1 cellular context compared by ENCODE assay signal in the genomic region with DNA sequence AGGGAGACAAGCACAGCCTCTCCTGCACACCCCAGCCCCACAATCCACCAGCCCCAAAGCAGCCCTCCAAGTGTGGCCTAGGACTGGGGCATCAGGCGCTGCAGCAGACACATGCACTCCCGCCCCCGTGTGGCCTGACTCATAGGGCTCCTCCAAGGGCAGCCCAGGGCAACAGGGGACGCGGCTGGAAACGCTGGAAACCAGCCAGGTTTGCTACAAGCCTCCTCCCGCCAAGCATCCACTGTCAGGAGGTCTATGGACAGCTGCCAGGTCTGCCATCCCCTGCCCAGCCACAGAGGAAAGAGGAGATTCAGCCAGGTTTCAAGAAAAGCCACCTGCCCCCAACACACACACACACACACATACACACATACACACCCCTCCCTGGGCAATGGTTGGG.
A peak's percentile ranks its signal among the peaks of the same experiment; 100 is the strongest.
TF ChIP-seq lines count a peak whose summit lies in the region.

No MANE protein-coding gene starts in this region.

TF ChIP-seq in HepG2, 621 proteins besides CTCF, POLR2A, EP300 and RAD21 (continued from another document and continues in another):
- TF ChIP-seq, protein P1, sequence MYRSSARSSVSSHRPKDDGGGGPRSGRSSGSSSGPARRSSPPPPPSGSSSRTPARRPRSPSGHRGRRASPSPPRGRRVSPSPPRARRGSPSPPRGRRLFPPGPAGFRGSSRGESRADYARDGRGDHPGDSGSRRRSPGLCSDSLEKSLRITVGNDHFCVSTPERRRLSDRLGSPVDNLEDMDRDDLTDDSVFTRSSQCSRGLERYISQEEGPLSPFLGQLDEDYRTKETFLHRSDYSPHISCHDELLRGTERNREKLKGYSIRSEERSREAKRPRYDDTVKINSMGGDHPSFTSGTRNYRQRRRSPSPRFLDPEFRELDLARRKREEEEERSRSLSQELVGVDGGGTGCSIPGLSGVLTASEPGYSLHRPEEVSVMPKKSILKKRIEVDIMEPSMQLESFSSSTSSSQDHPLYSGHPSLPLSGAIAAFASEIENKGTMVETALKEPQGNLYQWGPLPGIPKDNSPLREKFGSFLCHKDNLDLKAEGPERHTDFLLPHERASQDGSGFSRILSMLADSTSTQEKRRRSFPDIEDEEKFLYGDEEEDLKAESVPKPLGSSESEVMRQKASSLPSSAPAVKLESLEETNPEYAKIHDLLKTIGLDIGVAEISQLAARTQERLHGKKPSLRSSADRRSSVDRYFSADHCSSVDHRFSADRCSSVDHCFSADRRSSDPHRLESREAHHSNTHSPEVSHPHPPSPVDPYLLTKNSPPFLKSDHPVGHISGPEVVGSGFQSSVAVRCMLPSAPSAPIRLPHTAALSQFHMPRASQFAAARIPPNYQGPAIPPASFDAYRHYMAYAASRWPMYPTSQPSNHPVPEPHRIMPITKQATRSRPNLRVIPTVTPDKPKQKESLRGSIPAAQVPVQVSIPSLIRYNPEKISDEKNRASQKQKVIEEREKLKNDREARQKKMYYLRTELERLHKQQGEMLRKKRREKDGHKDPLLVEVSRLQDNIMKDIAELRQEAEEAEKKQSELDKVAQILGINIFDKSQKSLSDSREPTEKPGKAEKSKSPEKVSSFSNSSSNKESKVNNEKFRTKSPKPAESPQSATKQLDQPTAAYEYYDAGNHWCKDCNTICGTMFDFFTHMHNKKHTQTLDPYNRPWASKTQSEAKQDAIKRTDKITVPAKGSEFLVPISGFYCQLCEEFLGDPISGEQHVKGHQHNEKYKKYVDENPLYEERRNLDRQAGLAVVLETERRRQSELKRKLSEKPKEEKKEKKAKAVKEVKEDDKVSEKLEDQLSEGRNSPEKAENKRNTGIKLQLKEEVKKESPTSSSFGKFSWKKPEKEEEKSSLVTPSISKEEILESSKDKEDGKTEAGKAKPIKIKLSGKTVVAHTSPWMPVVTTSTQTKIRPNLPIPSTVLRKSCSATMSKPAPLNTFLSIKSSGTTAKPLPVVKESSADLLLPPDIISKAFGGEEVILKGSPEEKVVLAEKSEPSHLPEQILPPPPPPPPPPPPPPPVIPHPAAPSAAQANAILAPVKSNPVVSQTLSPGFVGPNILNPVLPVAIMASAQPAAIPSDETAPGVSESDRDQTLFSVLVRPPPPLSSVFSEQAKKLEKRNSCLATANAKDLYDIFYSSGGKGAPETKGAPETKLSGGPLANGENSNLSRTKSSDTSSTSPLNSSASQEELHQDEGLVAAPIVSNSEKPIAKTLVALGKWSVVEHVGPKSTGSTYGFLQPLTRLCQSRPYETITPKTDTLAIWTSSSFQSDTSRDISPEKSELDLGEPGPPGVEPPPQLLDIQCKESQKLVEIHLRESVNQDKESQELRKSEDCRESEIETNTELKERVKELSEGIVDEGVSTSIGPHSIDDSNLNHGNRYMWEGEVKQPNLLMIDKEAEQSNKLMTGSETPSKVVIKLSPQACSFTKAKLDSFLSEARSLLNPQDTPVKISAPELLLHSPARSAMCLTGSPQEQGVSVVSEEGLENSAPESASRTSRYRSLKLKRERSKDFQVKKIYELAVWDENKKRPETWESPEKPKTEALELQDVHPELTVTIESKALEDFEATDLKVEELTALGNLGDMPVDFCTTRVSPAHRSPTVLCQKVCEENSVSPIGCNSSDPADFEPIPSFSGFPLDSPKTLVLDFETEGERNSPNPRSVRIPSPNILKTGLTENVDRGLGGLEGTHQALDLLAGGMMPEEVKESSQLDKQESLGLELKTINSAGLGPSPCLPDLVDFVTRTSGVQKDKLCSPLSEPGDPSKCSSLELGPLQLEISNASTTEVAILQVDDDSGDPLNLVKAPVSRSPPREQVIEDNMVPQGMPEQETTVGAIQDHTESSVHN (CRISPR knock-in tag; IDR thresholded peaks at IDR 0.05), result no peak
- TF ChIP-seq PHF21A (CRISPR knock-in tag; IDR thresholded peaks at IDR 0.05) (no peak), SRSF4 (IDR thresholded peaks at IDR 0.05; ENCODE audit: low read depth, low read length, poor library complexity, severe bottlenecking) (no peak), FOXO1 (CRISPR knock-in tag; IDR thresholded peaks at IDR 0.05) (no peak), ZFP36L2 (CRISPR knock-in tag; IDR thresholded peaks at IDR 0.05) (no peak), ZNF180 (CRISPR knock-in tag; IDR thresholded peaks at IDR 0.05; ENCODE audit: borderline replicate concordance, low read depth) (no peak), YEATS4 (CRISPR knock-in tag; IDR thresholded peaks at IDR 0.05; ENCODE audit: borderline replicate concordance) (no peak), ZNF761 (CRISPR knock-in tag; conservative IDR thresholded peaks at IDR 0.05) (no peak), SOX13 (IDR thresholded peaks at IDR 0.05) (no peak), SOX13 (CRISPR knock-in tag; conservative IDR thresholded peaks at IDR 0.05 in 1 of 2, IDR thresholded peaks at IDR 0.05 in 1 of 2) (no peak), PCBP2 (optimal IDR thresholded peaks at IDR 0.05; ENCODE audit: low read depth, low read length, poor library complexity, severe bottlenecking) (no peak), GFI1 (CRISPR knock-in tag; IDR thresholded peaks at IDR 0.05; ENCODE audit: borderline replicate concordance) (peak; percentile 24; the same call in 1 of the 2 replicates), CHD4 (IDR thresholded peaks at IDR 0.05; ENCODE audit: borderline replicate concordance, low read length) (no peak), PHB2 (IDR thresholded peaks at IDR 0.05; ENCODE audit: partially characterized antibody) (no peak), ZNF34 (CRISPR knock-in tag; IDR thresholded peaks at IDR 0.05; ENCODE audit: borderline replicate concordance) (no peak), SP140L (CRISPR knock-in tag; IDR thresholded peaks at IDR 0.05; ENCODE audit: borderline replicate concordance) (no peak), TAF1 (CRISPR knock-in tag; IDR thresholded peaks at IDR 0.05) (no peak), RARG (CRISPR knock-in tag; IDR thresholded peaks at IDR 0.05; ENCODE audit: low read depth) (no peak), KLF9 (CRISPR knock-in tag; IDR thresholded peaks at IDR 0.05; ENCODE audit: low read depth) (no peak), SUZ12 (IDR thresholded peaks at IDR 0.05; ENCODE audit: low read depth, low read length) (no peak), SMAD3 (CRISPR knock-in tag; IDR thresholded peaks at IDR 0.05) (no peak), ZNF678 (CRISPR knock-in tag; IDR thresholded peaks at IDR 0.05) (0 out of 2 replicates have a peak, but pooled peaks have one; percentile 42), JUNB (CRISPR knock-in tag; IDR thresholded peaks at IDR 0.05; ENCODE audit: borderline replicate concordance) (no peak), CENPX (CRISPR knock-in tag; IDR thresholded peaks at IDR 0.05) (no peak), RFX1 (IDR thresholded peaks at IDR 0.05) (peak; percentile 70), ZSCAN12 (CRISPR knock-in tag; IDR thresholded peaks at IDR 0.05) (no peak)
- TF ChIP-seq, protein P2, sequence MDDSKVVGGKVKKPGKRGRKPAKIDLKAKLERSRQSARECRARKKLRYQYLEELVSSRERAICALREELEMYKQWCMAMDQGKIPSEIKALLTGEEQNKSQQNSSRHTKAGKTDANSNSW (CRISPR knock-in tag; IDR thresholded peaks at IDR 0.05; ENCODE audit: borderline replicate concordance), result no peak
- TF ChIP-seq, protein P3, sequence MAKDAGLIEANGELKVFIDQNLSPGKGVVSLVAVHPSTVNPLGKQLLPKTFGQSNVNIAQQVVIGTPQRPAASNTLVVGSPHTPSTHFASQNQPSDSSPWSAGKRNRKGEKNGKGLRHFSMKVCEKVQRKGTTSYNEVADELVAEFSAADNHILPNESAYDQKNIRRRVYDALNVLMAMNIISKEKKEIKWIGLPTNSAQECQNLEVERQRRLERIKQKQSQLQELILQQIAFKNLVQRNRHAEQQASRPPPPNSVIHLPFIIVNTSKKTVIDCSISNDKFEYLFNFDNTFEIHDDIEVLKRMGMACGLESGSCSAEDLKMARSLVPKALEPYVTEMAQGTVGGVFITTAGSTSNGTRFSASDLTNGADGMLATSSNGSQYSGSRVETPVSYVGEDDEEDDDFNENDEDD (CRISPR knock-in tag; IDR thresholded peaks at IDR 0.05; ENCODE audit: borderline replicate concordance), result no peak
- TF ChIP-seq, protein P4, sequence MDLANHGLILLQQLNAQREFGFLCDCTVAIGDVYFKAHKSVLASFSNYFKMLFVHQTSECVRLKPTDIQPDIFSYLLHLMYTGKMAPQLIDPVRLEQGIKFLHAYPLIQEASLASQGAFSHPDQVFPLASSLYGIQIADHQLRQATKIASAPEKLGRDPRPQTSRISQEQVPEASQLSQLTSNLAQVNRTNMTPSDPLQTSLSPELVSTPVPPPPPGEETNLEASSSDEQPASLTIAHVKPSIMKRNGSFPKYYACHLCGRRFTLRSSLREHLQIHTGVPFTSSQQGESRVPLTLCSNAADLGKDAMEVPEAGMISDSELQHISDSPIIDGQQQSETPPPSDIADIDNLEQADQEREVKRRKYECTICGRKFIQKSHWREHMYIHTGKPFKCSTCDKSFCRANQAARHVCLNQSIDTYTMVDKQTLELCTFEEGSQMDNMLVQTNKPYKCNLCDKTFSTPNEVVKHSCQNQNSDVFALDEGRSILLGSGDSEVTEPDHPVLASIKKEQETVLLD (CRISPR knock-in tag; IDR thresholded peaks at IDR 0.05; ENCODE audit: low read depth), result no peak
- TF ChIP-seq, protein P5, sequence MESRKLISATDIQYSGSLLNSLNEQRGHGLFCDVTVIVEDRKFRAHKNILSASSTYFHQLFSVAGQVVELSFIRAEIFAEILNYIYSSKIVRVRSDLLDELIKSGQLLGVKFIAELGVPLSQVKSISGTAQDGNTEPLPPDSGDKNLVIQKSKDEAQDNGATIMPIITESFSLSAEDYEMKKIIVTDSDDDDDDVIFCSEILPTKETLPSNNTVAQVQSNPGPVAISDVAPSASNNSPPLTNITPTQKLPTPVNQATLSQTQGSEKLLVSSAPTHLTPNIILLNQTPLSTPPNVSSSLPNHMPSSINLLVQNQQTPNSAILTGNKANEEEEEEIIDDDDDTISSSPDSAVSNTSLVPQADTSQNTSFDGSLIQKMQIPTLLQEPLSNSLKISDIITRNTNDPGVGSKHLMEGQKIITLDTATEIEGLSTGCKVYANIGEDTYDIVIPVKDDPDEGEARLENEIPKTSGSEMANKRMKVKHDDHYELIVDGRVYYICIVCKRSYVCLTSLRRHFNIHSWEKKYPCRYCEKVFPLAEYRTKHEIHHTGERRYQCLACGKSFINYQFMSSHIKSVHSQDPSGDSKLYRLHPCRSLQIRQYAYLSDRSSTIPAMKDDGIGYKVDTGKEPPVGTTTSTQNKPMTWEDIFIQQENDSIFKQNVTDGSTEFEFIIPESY (CRISPR knock-in tag; IDR thresholded peaks at IDR 0.05), result no peak
- TF ChIP-seq, protein P6, sequence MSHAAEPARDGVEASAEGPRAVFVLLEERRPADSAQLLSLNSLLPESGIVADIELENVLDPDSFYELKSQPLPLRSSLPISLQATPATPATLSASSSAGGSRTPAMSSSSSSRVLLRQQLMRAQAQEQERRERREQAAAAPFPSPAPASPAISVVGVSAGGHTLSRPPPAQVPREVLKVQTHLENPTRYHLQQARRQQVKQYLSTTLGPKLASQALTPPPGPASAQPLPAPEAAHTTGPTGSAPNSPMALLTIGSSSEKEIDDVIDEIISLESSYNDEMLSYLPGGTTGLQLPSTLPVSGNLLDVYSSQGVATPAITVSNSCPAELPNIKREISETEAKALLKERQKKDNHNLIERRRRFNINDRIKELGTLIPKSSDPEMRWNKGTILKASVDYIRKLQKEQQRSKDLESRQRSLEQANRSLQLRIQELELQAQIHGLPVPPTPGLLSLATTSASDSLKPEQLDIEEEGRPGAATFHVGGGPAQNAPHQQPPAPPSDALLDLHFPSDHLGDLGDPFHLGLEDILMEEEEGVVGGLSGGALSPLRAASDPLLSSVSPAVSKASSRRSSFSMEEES (CRISPR knock-in tag; IDR thresholded peaks at IDR 0.05), result no peak
- TF ChIP-seq, protein P7, sequence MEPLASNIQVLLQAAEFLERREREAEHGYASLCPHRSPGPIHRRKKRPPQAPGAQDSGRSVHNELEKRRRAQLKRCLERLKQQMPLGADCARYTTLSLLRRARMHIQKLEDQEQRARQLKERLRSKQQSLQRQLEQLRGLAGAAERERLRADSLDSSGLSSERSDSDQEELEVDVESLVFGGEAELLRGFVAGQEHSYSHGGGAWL (CRISPR knock-in tag; IDR thresholded peaks at IDR 0.05), result peak; percentile 26; the same call in 1 of the 2 replicates
- TF ChIP-seq, protein P8, sequence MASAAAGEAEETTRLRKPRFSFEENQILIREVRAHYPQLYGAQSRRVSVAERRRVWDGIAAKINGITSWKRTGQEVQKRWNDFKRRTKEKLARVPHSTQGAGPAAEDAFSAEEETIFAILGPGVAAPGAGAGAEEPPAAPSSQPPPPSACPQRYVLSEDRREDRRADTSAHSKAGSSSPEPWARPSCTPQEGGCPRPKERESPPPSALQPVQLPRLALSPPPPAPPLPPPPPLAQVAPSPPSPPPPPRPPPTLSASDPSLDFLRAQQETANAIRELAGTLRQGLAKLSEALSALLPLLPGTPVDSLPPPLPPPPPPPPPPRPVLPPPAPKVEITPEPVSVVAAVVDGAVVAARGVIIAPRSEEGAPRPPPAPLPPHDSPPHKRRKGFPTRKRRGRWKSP (CRISPR knock-in tag; IDR thresholded peaks at IDR 0.05), result no peak
- TF ChIP-seq, protein P9, sequence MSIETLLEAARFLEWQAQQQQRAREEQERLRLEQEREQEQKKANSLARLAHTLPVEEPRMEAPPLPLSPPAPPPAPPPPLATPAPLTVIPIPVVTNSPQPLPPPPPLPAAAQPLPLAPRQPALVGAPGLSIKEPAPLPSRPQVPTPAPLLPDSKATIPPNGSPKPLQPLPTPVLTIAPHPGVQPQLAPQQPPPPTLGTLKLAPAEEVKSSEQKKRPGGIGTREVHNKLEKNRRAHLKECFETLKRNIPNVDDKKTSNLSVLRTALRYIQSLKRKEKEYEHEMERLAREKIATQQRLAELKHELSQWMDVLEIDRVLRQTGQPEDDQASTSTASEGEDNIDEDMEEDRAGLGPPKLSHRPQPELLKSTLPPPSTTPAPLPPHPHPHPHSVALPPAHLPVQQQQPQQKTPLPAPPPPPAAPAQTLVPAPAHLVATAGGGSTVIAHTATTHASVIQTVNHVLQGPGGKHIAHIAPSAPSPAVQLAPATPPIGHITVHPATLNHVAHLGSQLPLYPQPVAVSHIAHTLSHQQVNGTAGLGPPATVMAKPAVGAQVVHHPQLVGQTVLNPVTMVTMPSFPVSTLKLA (IDR thresholded peaks at IDR 0.05), result no peak
- TF ChIP-seq, protein P10, sequence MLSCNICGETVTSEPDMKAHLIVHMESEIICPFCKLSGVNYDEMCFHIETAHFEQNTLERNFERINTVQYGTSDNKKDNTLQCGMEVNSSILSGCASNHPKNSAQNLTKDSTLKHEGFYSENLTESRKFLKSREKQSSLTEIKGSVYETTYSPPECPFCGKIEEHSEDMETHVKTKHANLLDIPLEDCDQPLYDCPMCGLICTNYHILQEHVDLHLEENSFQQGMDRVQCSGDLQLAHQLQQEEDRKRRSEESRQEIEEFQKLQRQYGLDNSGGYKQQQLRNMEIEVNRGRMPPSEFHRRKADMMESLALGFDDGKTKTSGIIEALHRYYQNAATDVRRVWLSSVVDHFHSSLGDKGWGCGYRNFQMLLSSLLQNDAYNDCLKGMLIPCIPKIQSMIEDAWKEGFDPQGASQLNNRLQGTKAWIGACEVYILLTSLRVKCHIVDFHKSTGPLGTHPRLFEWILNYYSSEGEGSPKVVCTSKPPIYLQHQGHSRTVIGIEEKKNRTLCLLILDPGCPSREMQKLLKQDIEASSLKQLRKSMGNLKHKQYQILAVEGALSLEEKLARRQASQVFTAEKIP (CRISPR knock-in tag; IDR thresholded peaks at IDR 0.05; ENCODE audit: borderline replicate concordance), result no peak
